Comparison of ENCODE assay signal across 1 cellular context in the genomic region with DNA sequence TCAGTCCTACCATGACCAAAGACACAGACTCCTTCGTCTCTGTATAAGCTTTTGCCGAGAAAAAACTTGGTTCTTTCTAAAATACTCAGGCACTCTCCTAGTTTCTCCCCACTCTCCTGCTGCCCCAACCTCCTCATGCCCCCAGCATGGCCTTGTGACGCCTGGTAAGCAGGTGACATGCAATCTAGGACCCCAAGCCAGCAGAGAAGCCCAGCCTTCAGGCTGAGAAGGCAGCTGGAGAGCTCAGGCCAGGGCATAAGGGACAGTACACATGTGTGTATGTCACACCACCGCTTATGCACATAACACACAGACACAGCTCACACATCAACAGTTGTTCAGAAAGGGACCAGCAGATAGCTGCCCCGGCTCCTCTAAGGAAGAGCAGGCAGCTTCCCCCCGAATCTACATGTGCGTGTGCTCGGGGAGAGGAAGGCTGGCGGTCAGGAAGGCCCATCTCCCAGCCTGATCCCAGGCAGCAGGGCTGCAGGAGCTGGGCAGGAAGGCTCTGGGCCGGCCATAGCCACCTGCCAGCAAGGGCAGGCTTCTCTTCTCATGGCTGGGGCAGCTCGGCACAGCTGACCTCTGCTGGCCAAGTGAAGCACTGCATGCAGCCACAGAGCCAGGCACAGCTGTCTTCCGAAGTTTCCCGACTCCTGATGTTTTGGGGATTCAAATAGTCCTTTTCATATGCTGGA.
TF ChIP-seq lines count a peak whose summit lies in the region.

No MANE protein-coding gene starts in this region.

TF ChIP-seq in K562, 482 proteins besides CTCF, POLR2A, EP300 and RAD21 (continued from another document and continues in another):
- TF ChIP-seq TEAD2 (tag; IDR thresholded peaks at IDR 0.05) (no peak), ZKSCAN8 (CRISPR knock-in tag; IDR thresholded peaks at IDR 0.05) (no peak), KLF6 (CRISPR knock-in tag; IDR thresholded peaks at IDR 0.05; ENCODE audit: borderline replicate concordance) (no peak), POLR2B (IDR thresholded peaks at IDR 0.05; ENCODE audit: low read depth, partially characterized antibody) (peak; percentile 18), SRSF1 (IDR thresholded peaks at IDR 0.05; ENCODE audit: low read depth, low read length) (no peak), CBFA2T3 (IDR thresholded peaks at IDR 0.05) (0 out of 2 replicates have a peak, but pooled peaks have one; percentile 15), CHD1 (IDR thresholded peaks at IDR 0.05; ENCODE audit: low read length) (no peak), ZNF134 (CRISPR knock-in tag; conservative IDR thresholded peaks at IDR 0.05) (no peak), TEAD4 (IDR thresholded peaks at IDR 0.05; ENCODE audit: low read length) (no peak), TEAD4 (CRISPR knock-in tag; IDR thresholded peaks at IDR 0.05; ENCODE audit: borderline replicate concordance) (no peak), ZNF445 (CRISPR knock-in tag; IDR thresholded peaks at IDR 0.05; ENCODE audit: low read depth) (no peak), HEY1 (CRISPR knock-in tag; IDR thresholded peaks at IDR 0.05; ENCODE audit: borderline replicate concordance) (no peak), SMARCA5 (IDR thresholded peaks at IDR 0.05) (0 out of 2 replicates have a peak, but pooled peaks have one; percentile 36), SPI1 (IDR thresholded peaks at IDR 0.05; ENCODE audit: borderline replicate concordance, low read depth, low read length) (no peak), NCOA6 (IDR thresholded peaks at IDR 0.05) (no peak), DNMT1 (IDR thresholded peaks at IDR 0.05) (no peak), NFIC (IDR thresholded peaks at IDR 0.05) (peak; percentile 15; the same call in 1 of the 2 replicates), RBM22 (IDR thresholded peaks at IDR 0.05; ENCODE audit: low read depth, low read length, poor library complexity, severe bottlenecking) (no peak), POLR2AphosphoS2 (IDR thresholded peaks at IDR 0.05; ENCODE audit: low read length) (no peak), JUNB (CRISPR knock-in tag; conservative IDR thresholded peaks at IDR 0.05) (no peak), HDGF (IDR thresholded peaks at IDR 0.05) (peak; percentile 80), TARDBP (IDR thresholded peaks at IDR 0.05) (no peak), CBX3 (IDR thresholded peaks at IDR 0.05; ENCODE audit: borderline replicate concordance in 1 of 2, low read length in 2 of 2) (0 out of 3 replicates have a peak, but pooled peaks of 1 of the 2 experiments have one; percentile 50), YY1 (IDR thresholded peaks at IDR 0.05; ENCODE audit: borderline replicate concordance in 1 of 3, control insufficient read depth in 1 of 3, extremely low read depth in 1 of 3, insufficient read depth in 3 of 3, insufficient read length in 1 of 3, insufficient replicate concordance in 2 of 3, low read depth in 1 of 3, low read length in 2 of 3) (peak in 2 of 3 experiments; percentile 52 to 59), ZNF764 (CRISPR knock-in tag; IDR thresholded peaks at IDR 0.05; ENCODE audit: low read depth) (no peak), SAP30 (IDR thresholded peaks at IDR 0.05; ENCODE audit: borderline replicate concordance, insufficient read depth, low read depth, low read length, poor library complexity, severe bottlenecking) (no peak), ZNF184 (CRISPR knock-in tag; IDR thresholded peaks at IDR 0.05) (no peak), XRCC5 (IDR thresholded peaks at IDR 0.05; ENCODE audit: low read depth, low read length) (0 out of 2 replicates have a peak, but pooled peaks have one; percentile 31), SIX5 (IDR thresholded peaks at IDR 0.05; ENCODE audit: borderline replicate concordance in 1 of 2, insufficient read depth in 1 of 2, low read depth in 1 of 2, low read length in 2 of 2) (no peak), JUN (IDR thresholded peaks at IDR 0.05; ENCODE audit: borderline replicate concordance, low read depth, low read length) (0 out of 2 replicates have a peak, but pooled peaks have one; percentile 8), JUN (CRISPR knock-in tag; IDR thresholded peaks at IDR 0.05; ENCODE audit: borderline replicate concordance) (no peak), GABPB2 (CRISPR knock-in tag; conservative IDR thresholded peaks at IDR 0.05) (no peak), NFATC3 (IDR thresholded peaks at IDR 0.05) (no peak), RUNX1 (IDR thresholded peaks at IDR 0.05; ENCODE audit: low read depth) (no peak), MAZ (CRISPR knock-in tag; conservative IDR thresholded peaks at IDR 0.05 in 1 of 2, IDR thresholded peaks at IDR 0.05 in 1 of 2) (no peak)
- TF ChIP-seq, protein P1, sequence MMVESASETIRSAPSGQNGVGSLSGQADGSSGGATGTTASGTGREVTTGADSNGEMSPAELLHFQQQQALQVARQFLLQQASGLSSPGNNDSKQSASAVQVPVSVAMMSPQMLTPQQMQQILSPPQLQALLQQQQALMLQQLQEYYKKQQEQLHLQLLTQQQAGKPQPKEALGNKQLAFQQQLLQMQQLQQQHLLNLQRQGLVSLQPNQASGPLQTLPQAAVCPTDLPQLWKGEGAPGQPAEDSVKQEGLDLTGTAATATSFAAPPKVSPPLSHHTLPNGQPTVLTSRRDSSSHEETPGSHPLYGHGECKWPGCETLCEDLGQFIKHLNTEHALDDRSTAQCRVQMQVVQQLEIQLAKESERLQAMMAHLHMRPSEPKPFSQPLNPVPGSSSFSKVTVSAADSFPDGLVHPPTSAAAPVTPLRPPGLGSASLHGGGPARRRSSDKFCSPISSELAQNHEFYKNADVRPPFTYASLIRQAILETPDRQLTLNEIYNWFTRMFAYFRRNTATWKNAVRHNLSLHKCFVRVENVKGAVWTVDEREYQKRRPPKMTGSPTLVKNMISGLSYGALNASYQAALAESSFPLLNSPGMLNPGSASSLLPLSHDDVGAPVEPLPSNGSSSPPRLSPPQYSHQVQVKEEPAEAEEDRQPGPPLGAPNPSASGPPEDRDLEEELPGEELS (CRISPR knock-in tag; IDR thresholded peaks at IDR 0.05; ENCODE audit: borderline replicate concordance), result no peak
- TF ChIP-seq, protein P2, sequence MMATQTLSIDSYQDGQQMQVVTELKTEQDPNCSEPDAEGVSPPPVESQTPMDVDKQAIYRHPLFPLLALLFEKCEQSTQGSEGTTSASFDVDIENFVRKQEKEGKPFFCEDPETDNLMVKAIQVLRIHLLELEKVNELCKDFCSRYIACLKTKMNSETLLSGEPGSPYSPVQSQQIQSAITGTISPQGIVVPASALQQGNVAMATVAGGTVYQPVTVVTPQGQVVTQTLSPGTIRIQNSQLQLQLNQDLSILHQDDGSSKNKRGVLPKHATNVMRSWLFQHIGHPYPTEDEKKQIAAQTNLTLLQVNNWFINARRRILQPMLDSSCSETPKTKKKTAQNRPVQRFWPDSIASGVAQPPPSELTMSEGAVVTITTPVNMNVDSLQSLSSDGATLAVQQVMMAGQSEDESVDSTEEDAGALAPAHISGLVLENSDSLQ (IDR thresholded peaks at IDR 0.05), result no peak
- TF ChIP-seq, protein P3, sequence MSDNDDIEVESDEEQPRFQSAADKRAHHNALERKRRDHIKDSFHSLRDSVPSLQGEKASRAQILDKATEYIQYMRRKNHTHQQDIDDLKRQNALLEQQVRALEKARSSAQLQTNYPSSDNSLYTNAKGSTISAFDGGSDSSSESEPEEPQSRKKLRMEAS (CRISPR knock-in tag; IDR thresholded peaks at IDR 0.05), result peak; percentile 66
- TF ChIP-seq, protein P4, sequence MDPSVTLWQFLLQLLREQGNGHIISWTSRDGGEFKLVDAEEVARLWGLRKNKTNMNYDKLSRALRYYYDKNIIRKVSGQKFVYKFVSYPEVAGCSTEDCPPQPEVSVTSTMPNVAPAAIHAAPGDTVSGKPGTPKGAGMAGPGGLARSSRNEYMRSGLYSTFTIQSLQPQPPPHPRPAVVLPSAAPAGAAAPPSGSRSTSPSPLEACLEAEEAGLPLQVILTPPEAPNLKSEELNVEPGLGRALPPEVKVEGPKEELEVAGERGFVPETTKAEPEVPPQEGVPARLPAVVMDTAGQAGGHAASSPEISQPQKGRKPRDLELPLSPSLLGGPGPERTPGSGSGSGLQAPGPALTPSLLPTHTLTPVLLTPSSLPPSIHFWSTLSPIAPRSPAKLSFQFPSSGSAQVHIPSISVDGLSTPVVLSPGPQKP (CRISPR knock-in tag; IDR thresholded peaks at IDR 0.05), result no peak
- TF ChIP-seq, protein P5, sequence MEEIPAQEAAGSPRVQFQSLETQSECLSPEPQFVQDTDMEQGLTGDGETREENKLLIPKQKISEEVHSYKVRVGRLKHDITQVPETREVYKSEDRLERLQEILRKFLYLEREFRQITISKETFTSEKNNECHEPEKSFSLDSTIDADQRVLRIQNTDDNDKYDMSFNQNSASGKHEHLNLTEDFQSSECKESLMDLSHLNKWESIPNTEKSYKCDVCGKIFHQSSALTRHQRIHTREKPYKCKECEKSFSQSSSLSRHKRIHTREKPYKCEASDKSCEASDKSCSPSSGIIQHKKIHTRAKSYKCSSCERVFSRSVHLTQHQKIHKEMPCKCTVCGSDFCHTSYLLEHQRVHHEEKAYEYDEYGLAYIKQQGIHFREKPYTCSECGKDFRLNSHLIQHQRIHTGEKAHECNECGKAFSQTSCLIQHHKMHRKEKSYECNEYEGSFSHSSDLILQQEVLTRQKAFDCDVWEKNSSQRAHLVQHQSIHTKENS (CRISPR knock-in tag; IDR thresholded peaks at IDR 0.05), result no peak
- TF ChIP-seq, protein P6, sequence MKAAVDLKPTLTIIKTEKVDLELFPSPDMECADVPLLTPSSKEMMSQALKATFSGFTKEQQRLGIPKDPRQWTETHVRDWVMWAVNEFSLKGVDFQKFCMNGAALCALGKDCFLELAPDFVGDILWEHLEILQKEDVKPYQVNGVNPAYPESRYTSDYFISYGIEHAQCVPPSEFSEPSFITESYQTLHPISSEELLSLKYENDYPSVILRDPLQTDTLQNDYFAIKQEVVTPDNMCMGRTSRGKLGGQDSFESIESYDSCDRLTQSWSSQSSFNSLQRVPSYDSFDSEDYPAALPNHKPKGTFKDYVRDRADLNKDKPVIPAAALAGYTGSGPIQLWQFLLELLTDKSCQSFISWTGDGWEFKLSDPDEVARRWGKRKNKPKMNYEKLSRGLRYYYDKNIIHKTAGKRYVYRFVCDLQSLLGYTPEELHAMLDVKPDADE (conservative IDR thresholded peaks at IDR 0.05; ENCODE audit: control insufficient read depth, low read depth, low read length), result no peak
- TF ChIP-seq, protein P7, sequence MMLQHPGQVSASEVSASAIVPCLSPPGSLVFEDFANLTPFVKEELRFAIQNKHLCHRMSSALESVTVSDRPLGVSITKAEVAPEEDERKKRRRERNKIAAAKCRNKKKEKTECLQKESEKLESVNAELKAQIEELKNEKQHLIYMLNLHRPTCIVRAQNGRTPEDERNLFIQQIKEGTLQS (IDR thresholded peaks at IDR 0.05), result no peak
- TF ChIP-seq, protein P7 (CRISPR knock-in tag; conservative IDR thresholded peaks at IDR 0.05), result peak; percentile 52; the same call in 1 of the 2 replicates
- TF ChIP-seq, protein P8, sequence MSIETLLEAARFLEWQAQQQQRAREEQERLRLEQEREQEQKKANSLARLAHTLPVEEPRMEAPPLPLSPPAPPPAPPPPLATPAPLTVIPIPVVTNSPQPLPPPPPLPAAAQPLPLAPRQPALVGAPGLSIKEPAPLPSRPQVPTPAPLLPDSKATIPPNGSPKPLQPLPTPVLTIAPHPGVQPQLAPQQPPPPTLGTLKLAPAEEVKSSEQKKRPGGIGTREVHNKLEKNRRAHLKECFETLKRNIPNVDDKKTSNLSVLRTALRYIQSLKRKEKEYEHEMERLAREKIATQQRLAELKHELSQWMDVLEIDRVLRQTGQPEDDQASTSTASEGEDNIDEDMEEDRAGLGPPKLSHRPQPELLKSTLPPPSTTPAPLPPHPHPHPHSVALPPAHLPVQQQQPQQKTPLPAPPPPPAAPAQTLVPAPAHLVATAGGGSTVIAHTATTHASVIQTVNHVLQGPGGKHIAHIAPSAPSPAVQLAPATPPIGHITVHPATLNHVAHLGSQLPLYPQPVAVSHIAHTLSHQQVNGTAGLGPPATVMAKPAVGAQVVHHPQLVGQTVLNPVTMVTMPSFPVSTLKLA (conservative IDR thresholded peaks at IDR 0.05), result no peak
- TF ChIP-seq, protein P9, sequence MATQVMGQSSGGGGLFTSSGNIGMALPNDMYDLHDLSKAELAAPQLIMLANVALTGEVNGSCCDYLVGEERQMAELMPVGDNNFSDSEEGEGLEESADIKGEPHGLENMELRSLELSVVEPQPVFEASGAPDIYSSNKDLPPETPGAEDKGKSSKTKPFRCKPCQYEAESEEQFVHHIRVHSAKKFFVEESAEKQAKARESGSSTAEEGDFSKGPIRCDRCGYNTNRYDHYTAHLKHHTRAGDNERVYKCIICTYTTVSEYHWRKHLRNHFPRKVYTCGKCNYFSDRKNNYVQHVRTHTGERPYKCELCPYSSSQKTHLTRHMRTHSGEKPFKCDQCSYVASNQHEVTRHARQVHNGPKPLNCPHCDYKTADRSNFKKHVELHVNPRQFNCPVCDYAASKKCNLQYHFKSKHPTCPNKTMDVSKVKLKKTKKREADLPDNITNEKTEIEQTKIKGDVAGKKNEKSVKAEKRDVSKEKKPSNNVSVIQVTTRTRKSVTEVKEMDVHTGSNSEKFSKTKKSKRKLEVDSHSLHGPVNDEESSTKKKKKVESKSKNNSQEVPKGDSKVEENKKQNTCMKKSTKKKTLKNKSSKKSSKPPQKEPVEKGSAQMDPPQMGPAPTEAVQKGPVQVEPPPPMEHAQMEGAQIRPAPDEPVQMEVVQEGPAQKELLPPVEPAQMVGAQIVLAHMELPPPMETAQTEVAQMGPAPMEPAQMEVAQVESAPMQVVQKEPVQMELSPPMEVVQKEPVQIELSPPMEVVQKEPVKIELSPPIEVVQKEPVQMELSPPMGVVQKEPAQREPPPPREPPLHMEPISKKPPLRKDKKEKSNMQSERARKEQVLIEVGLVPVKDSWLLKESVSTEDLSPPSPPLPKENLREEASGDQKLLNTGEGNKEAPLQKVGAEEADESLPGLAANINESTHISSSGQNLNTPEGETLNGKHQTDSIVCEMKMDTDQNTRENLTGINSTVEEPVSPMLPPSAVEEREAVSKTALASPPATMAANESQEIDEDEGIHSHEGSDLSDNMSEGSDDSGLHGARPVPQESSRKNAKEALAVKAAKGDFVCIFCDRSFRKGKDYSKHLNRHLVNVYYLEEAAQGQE (CRISPR knock-in tag; IDR thresholded peaks at IDR 0.05; ENCODE audit: low read depth), result 0 out of 2 replicates have a peak, but pooled peaks have one; percentile 40
- TF ChIP-seq, protein P10, sequence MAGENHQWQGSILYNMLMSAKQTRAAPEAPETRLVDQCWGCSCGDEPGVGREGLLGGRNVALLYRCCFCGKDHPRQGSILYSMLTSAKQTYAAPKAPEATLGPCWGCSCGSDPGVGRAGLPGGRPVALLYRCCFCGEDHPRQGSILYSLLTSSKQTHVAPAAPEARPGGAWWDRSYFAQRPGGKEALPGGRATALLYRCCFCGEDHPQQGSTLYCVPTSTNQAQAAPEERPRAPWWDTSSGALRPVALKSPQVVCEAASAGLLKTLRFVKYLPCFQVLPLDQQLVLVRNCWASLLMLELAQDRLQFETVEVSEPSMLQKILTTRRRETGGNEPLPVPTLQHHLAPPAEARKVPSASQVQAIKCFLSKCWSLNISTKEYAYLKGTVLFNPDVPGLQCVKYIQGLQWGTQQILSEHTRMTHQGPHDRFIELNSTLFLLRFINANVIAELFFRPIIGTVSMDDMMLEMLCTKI (IDR thresholded peaks at IDR 0.05; ENCODE audit: partially characterized antibody), result no peak
- TF ChIP-seq, protein P11, sequence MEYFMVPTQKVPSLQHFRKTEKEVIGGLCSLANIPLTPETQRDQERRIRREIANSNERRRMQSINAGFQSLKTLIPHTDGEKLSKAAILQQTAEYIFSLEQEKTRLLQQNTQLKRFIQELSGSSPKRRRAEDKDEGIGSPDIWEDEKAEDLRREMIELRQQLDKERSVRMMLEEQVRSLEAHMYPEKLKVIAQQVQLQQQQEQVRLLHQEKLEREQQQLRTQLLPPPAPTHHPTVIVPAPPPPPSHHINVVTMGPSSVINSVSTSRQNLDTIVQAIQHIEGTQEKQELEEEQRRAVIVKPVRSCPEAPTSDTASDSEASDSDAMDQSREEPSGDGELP (CRISPR knock-in tag; IDR thresholded peaks at IDR 0.05; ENCODE audit: borderline replicate concordance), result peak; percentile 90
